ENCODE assay signal across 8 cellular contexts in genomic region chr10:6164271-6165095, GRCh38. TPM values are rescaled to one million over a fixed set of nuclear protein-coding genes. Genes with fewer than 3 reads are reported as not detected.
A peak's percentile ranks its signal among the peaks of the same experiment; 100 is the strongest.
DNase-seq lines count a peak whose midpoint lies in the region; ATAC-seq and TF ChIP-seq lines count a peak whose summit lies in the region.

No MANE protein-coding gene starts in this region.

- H3K27ac ChIP-seq in layer of hippocampus (ENCODE audit: low read depth, low read length): peak overlapping the region; percentile 87
- H3K27ac ChIP-seq in transverse colon: peak overlapping the region; percentile 93 to 99 (median 96)

- peaks cover 23% of the 10 kb centered on the region for H3K4me1 ChIP-seq in adipocyte (ENCODE audit: control insufficient read depth, insufficient read depth, low read length)
- peaks cover 12 to 34% (median 22%) of the 10 kb centered on the region in 4 donors for H3K4me1 ChIP-seq in transverse colon

- H3K4me3 ChIP-seq in adipocyte (ENCODE audit: low read length): peak overlapping the region; percentile 91
- H3K4me3 ChIP-seq in transverse colon: peak overlapping the region; percentile 71 to 83 (median 75)

- no peak for TF ChIP-seq POLR2A in transverse colon (IDR thresholded peaks at IDR 0.05)

- in situ Hi-C loops in transverse colon (cut with MboI; ENCODE audit: low pct_ligation_motif_present in 1 of 4, low pct_unique_long_range_greater_than_20kb in 1 of 4, low sequenced_read_pairs in 3 of 4): no loop called here

- H3K27me3 ChIP-seq in adipocyte (replicated peaks; ENCODE audit: control insufficient read depth, insufficient read depth, low read length) (no peaks in the 10 kb centered on the region), layer of hippocampus (ENCODE audit: control insufficient read depth, insufficient read depth, low read length) (no peaks in the 10 kb centered on the region), transverse colon (no peaks in the 10 kb centered on the region)

- peak; percentile 68 for DNase-seq in activated effector memory CD4-positive, alpha-beta T cell treated with anti-CD3 and anti-CD28 coated beads, Interleukin-2, amount 50 U/mL, for 16 hours
- no peak for DNase-seq in activated effector memory CD4-positive, alpha-beta T cell treated with Interleukin-2 at 50 U/mL for 16 hours
- DNase-seq in adipocyte (ENCODE audit: low read depth) (no peak), transverse colon (no peak), SIG-M5 treated with dmso at 0.1 percent for 504 hours (lab: John Stamatoyannopoulos, UW; ENCODE audit: unreplicated experiment) (no peak), NCI-H2196 (lab: John Stamatoyannopoulos, UW; ENCODE audit: unreplicated experiment) (no peak)

- no peak for ATAC-seq in GM21786 (IDR thresholded peaks at IDR 0.05; ENCODE audit: unreplicated experiment)

- TF ChIP-seq EP300 in transverse colon (IDR thresholded peaks at IDR 0.05; ENCODE audit: low read depth): no peak

- no peaks in the 10 kb centered on the region for H3K36me3 ChIP-seq in adipocyte (ENCODE audit: control insufficient read depth, insufficient read depth, low read length, severe bottlenecking)
- H3K36me3 ChIP-seq in transverse colon: no peaks in the 10 kb centered on the region

- peak overlapping the region; percentile 95 for H3K9ac ChIP-seq in adipocyte (ENCODE audit: low read length)

- H3K9me3 ChIP-seq in adipocyte (ENCODE audit: control insufficient read depth, low read length) (no peaks in the 10 kb centered on the region), transverse colon (no peaks in the 10 kb centered on the region)

- 14 to 17% methylated on average over 8 to 16 of the region's 16 CpGs for WGBS in transverse colon (ENCODE audit: low coverage in 1 of 2), 2 donors

- intact Hi-C loops in transverse colon (cut with DNase I; ENCODE audit: low total_unique reads): loop anchor here (5.0 kb wide), 1 partner anchor 38 kb away; the partner anchor contains the start of gene PFKFB3

- TF ChIP-seq CTCF in transverse colon (IDR thresholded peaks at IDR 0.05): no peak

RNA-seq across cellular contexts. Expression of gene PFKFB3, which starts 38.2 kb away (rescaled TPM):
- 10 to 100 TPM; 16.9 to 29.9 (median 20.2) TPM for total RNA-seq in transverse colon
